26 cellular contexts compared by ENCODE assay signal in the genomic region with DNA sequence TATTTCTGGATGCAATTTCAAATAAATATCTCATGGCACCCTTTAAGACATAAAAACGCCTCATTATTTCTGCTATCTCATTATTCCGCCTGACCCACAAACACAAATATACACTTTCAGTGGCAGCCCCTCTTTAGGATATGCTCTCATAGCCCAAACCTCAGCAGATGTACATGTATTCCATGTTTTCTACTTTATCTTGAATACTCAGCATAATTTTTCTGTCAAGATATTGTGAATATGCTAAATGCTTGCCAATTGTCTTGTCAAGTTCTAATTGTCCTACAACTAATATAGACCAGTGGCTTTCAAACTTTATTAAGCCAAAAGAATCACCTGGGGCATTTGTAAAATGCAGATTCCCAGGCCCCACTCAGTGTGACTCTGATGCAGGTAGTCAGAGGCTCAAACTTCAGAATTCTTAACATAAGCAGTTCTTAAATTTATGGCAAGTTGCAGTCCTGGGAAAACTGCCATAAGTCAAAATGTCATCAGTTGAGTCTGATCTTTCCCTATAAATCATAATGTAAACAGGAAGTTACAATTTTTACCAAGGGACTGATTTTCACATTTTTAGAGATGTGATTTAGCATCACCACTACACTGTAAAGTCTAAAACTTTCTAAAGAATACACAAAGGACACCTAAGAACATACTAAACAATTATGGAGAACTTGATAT.
DNase-seq lines count a peak whose midpoint lies in the region; ATAC-seq and TF ChIP-seq lines count a peak whose summit lies in the region.
"Had no signal": no experiment of that assay in that cellular context is flagged by ENCODE, and none has a peak within 500 bp of the region (broad histone marks: within the 10 kb centered on the region; RNA-seq: fewer than 3 reads in every experiment).

No MANE protein-coding gene starts in this region.

- no peak overlapping the region for H3K27ac Mint-ChIP-seq in CD4-positive, CD25-positive, alpha-beta regulatory T cell
- no peak overlapping the region for H3K27ac Mint-ChIP-seq in glutamatergic neuron (ENCODE audit: unreplicated experiment)
- H3K27ac Mint-ChIP-seq: activated naive CD4-positive, alpha-beta T cell treated with anti-CD3 and anti-CD28 coated beads for 36 hours; GM23338; neural progenitor cell; stimulated activated effector memory CD8-positive, alpha-beta T cell treated with anti-CD3 and anti-CD28 coated beads, Interleukin-12 subunit alpha, Interleukin-12 subunit beta, amount 100 ng/mL, for 72 hours had no signal

- H3K36me3 ChIP-seq in CD4-positive, CD25-positive, alpha-beta regulatory T cell (ENCODE audit: control insufficient read depth, insufficient read depth, low read length), result peaks cover 1% of the 10 kb centered on the region
- H3K36me3 ChIP-seq in HEK293 (ENCODE audit: control insufficient read depth in 2 of 2, insufficient read depth in 1 of 2, low read length in 2 of 2), result no peaks in the 10 kb centered on the region
- no peaks in the 10 kb centered on the region for H3K36me3 ChIP-seq in sigmoid colon
- H3K36me3 ChIP-seq: neural progenitor cell, suprapubic skin, uterus had no signal

- POLR2A ChIA-PET in HEK293 (lab: Yijun Ruan, JAX), result no interaction called here

- H3K4me1 Mint-ChIP-seq in CD4-positive, CD25-positive, alpha-beta regulatory T cell, result peaks cover 29 to 66% (median 55%) of the 10 kb centered on the region in 4 donors
- H3K4me1 Mint-ChIP-seq in glutamatergic neuron (ENCODE audit: low read depth, unreplicated experiment), result peaks cover 17% of the 10 kb centered on the region
- H3K4me1 Mint-ChIP-seq: neural progenitor cell had no signal

- H3K27ac ChIP-seq in CD4-positive, CD25-positive, alpha-beta regulatory T cell (ENCODE audit: insufficient read depth, low read length, poor library complexity, severe bottlenecking), result peak overlapping the region; percentile 35
- no peak overlapping the region for H3K27ac ChIP-seq in HEK293 (ENCODE audit: extremely low read depth, low read depth, low read length)
- H3K27ac ChIP-seq in VCaP, result peak overlapping the region; percentile 33
- no peak overlapping the region for H3K27ac ChIP-seq in sigmoid colon
- H3K27ac ChIP-seq: neural progenitor cell, skin epidermis, suprapubic skin had no signal

- H3K4me3 Mint-ChIP-seq in CD4-positive, CD25-positive, alpha-beta regulatory T cell, result peak overlapping the region in 1 of 4 donors; percentile 1
- H3K4me3 Mint-ChIP-seq in glutamatergic neuron (ENCODE audit: unreplicated experiment), result no peak overlapping the region
- H3K4me3 Mint-ChIP-seq: activated naive CD4-positive, alpha-beta T cell treated with anti-CD3 and anti-CD28 coated beads for 36 hours; GM23338; neural progenitor cell; stimulated activated effector memory CD8-positive, alpha-beta T cell treated with anti-CD3 and anti-CD28 coated beads, Interleukin-12 subunit alpha, Interleukin-12 subunit beta, amount 100 ng/mL, for 72 hours had no signal

- no peaks in the 10 kb centered on the region for H3K27me3 ChIP-seq in CD4-positive, CD25-positive, alpha-beta regulatory T cell (ENCODE audit: control insufficient read depth, insufficient read depth, low read length)
- no peaks in the 10 kb centered on the region for H3K27me3 ChIP-seq in sigmoid colon
- H3K27me3 ChIP-seq: neural progenitor cell, suprapubic skin, uterus had no signal

- TF ChIP-seq CTCF in HEK293 (tag by site-specific recombination; IDR thresholded peaks at IDR 0.05), result no peak
- TF ChIP-seq CTCF in VCaP (conservative IDR thresholded peaks at IDR 0.05), result no peak
- no peak for TF ChIP-seq CTCF in glutamatergic neuron (IDR thresholded peaks at IDR 0.05; ENCODE audit: partially characterized antibody, unreplicated experiment)
- TF ChIP-seq CTCF in sigmoid colon (IDR thresholded peaks at IDR 0.05), result no peak

- H3K9me3 ChIP-seq in CD4-positive, CD25-positive, alpha-beta regulatory T cell (ENCODE audit: control insufficient read depth in 2 of 2, low read length in 2 of 2), result no peaks in the 10 kb centered on the region
- H3K9me3 ChIP-seq in HEK293 (ENCODE audit: control insufficient read depth, insufficient read depth, low read depth, low read length) (no peaks in the 10 kb centered on the region), sigmoid colon (no peaks in the 10 kb centered on the region)
- H3K9me3 ChIP-seq: suprapubic skin, uterus had no signal

- TF ChIP-seq POLR2A in sigmoid colon (IDR thresholded peaks at IDR 0.05), result no peak

- H3K4me1 ChIP-seq in CD4-positive, CD25-positive, alpha-beta regulatory T cell (ENCODE audit: control insufficient read depth, insufficient read depth, low read length, poor library complexity, severe bottlenecking), result peaks cover 53% of the 10 kb centered on the region
- H3K4me1 ChIP-seq in HEK293 (ENCODE audit: control insufficient read depth, insufficient read depth, low read length) (0 out of 2 replicates have a peak, but pooled peaks cover 2% of the 10 kb centered on the region), sigmoid colon (peaks cover 0 to 57% (median 31%) of the 10 kb centered on the region in 4 donors)

- 91 to 96% methylated on average over 2 of the region's 2 CpGs for WGBS in sigmoid colon, 2 donors

- H3K27me3 Mint-ChIP-seq in CD4-positive, CD25-positive, alpha-beta regulatory T cell, result no peaks in the 10 kb centered on the region
- no peaks in the 10 kb centered on the region for H3K27me3 Mint-ChIP-seq in glutamatergic neuron (ENCODE audit: unreplicated experiment)

- intact Hi-C loops in sigmoid colon (cut with DNase I), result no loop called here

- DNase-seq in CD4-positive, CD25-positive, alpha-beta regulatory T cell, result no peak
- DNase-seq in left kidney (ENCODE audit: low read depth, low spot score) (peak; percentile 16), glutamatergic neuron (no peak), NCI-H69 (lab: John Stamatoyannopoulos, UW) (no peak), sigmoid colon (no peak)
- DNase-seq: activated CD4-positive, CD25-positive, alpha-beta regulatory T cell treated with anti-CD3 and anti-CD28 coated beads, Interleukin-2, amount 50 U/mL, for 72 hours; activated naive CD4-positive, alpha-beta T cell treated with anti-CD3 and anti-CD28 coated beads for 36 hours; activated T-cell treated with anti-CD3 and anti-CD28 coated beads, Interleukin-2, amount 50 U/mL, for 48 hours; aorta; central memory CD4-positive, alpha-beta T cell; COR-L47; DMS79 treated with DMSO at 0.1 percent for 48 hours; foreskin melanocyte; hippocampal formation; NCI-H1417; NCI-H2107; NCI-H510A treated with DMSO at 0.1 percent for 48 hours; stimulated activated CD4-positive, alpha-beta T cell treated with anti-CD3 and anti-CD28 coated beads, Interleukin-2, amount 100 ng/mL, for 24 hours; uterus had no signal

- peaks cover 0 to 1% (median 0%) of the 10 kb centered on the region in 7 donors for H3K9me3 Mint-ChIP-seq in CD4-positive, CD25-positive, alpha-beta regulatory T cell
- H3K9me3 Mint-ChIP-seq in glutamatergic neuron (ENCODE audit: unreplicated experiment), result peaks cover 2% of the 10 kb centered on the region
- H3K9me3 Mint-ChIP-seq: activated naive CD4-positive, alpha-beta T cell treated with anti-CD3 and anti-CD28 coated beads for 36 hours; GM23338; neural progenitor cell; stimulated activated effector memory CD8-positive, alpha-beta T cell treated with anti-CD3 and anti-CD28 coated beads, Interleukin-12 subunit alpha, Interleukin-12 subunit beta, amount 100 ng/mL, for 72 hours had no signal

- H3K36me3 Mint-ChIP-seq in CD4-positive, CD25-positive, alpha-beta regulatory T cell, result peaks cover 16% of the 10 kb centered on the region
- H3K36me3 Mint-ChIP-seq in glutamatergic neuron (ENCODE audit: unreplicated experiment), result no peaks in the 10 kb centered on the region

- ATAC-seq in CD4-positive, CD25-positive, alpha-beta regulatory T cell (ENCODE audit: low read depth in 2 of 2), result no peak
- ATAC-seq: GM23338 had no signal

- CTCF ChIA-PET in HEK293 (lab: Yijun Ruan, JAX), result no interaction called here

- no peak overlapping the region for H3K4me3 ChIP-seq in CD4-positive, CD25-positive, alpha-beta regulatory T cell (ENCODE audit: low read depth, low read length)
- no peak overlapping the region for H3K4me3 ChIP-seq in HEK293 (ENCODE audit: low read depth, low read length)
- no peak overlapping the region for H3K4me3 ChIP-seq in sigmoid colon
- H3K4me3 ChIP-seq: GM23338, neural progenitor cell, skin epidermis, suprapubic skin, uterus had no signal

- TF ChIP-seq EP300 in sigmoid colon (IDR thresholded peaks at IDR 0.05), result no peak

TF ChIP-seq in HEK293, 187 proteins besides CTCF, POLR2A, EP300 and RAD21:
- TF ChIP-seq ZNF121 (tag by site-specific recombination; IDR thresholded peaks at IDR 0.05) (no peak), ZNF747 (tag by site-specific recombination; IDR thresholded peaks at IDR 0.05) (no peak), ZNF175 (tag by site-specific recombination; IDR thresholded peaks at IDR 0.05) (no peak)
- TF ChIP-seq, protein P1, sequence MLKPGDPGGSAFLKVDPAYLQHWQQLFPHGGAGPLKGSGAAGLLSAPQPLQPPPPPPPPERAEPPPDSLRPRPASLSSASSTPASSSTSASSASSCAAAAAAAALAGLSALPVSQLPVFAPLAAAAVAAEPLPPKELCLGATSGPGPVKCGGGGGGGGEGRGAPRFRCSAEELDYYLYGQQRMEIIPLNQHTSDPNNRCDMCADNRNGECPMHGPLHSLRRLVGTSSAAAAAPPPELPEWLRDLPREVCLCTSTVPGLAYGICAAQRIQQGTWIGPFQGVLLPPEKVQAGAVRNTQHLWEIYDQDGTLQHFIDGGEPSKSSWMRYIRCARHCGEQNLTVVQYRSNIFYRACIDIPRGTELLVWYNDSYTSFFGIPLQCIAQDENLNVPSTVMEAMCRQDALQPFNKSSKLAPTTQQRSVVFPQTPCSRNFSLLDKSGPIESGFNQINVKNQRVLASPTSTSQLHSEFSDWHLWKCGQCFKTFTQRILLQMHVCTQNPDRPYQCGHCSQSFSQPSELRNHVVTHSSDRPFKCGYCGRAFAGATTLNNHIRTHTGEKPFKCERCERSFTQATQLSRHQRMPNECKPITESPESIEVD (tag by site-specific recombination; IDR thresholded peaks at IDR 0.05), result 0 out of 2 replicates have a peak, but pooled peaks have one; percentile 25

Comparison
In these comparisons a context has a peak if more than half of its experiments do, and no peak if none do; other contexts are left out.
1. H3K27ac ChIP-seq: peak in CD4-positive, CD25-positive, alpha-beta regulatory T cell (single experiment) and VCaP (single experiment); none in HEK293 (single experiment) and sigmoid colon (0 of 4).